18 cellular contexts compared by ENCODE assay signal in genomic region chr12:63752283-63752682, GRCh38. TPM values are rescaled to one million over a fixed set of nuclear protein-coding genes. Genes with fewer than 3 reads are reported as not detected.
DNase-seq lines count a peak whose midpoint lies in the region; ATAC-seq, FAIRE-seq and TF ChIP-seq lines count a peak whose summit lies in the region.
"Had no signal": no experiment of that assay in that cellular context is flagged by ENCODE, and none has a peak within 500 bp of the region (broad histone marks: within the 10 kb centered on the region; RNA-seq: fewer than 3 reads in every experiment).

No MANE protein-coding gene starts in this region.

- intact Hi-C loops in PC-9 (cut with micrococcal nuclease; ENCODE audit: unreplicated experiment), result no loop called here

- H3K27ac ChIP-seq in PC-9, result no peak overlapping the region
- H3K27ac ChIP-seq: uterus had no signal

- no TSS peak for BruUV-seq in PC-9 (replicated peaks; lab: Mats Ljungman, UMichigan)

- H3K9me3 ChIP-seq in PC-9 (ENCODE audit: insufficient read depth, low read depth) (no peaks in the 10 kb centered on the region), MG63 (no peaks in the 10 kb centered on the region)
- H3K9me3 ChIP-seq: uterus had no signal

- H3K4me1 ChIP-seq in PC-9 (replicated peaks; ENCODE audit: insufficient read depth), result no peaks in the 10 kb centered on the region
- H3K4me1 ChIP-seq: uterus had no signal

- no peaks in the 10 kb centered on the region for H3F3A ChIP-seq in PC-9 (ENCODE audit: insufficient read depth, low read depth)

- no peak overlapping the region for H2AFZ ChIP-seq in PC-9

- H3K4me1 Mint-ChIP-seq in activated CD8-positive, alpha-beta T cell treated with anti-CD3 and anti-CD28 coated beads, Interleukin-2, amount 10 ng/mL, durations not matched to agents 7 days and 5 days (ENCODE audit: low read depth), result peaks cover 11% of the 10 kb centered on the region

- H3K27me3 Mint-ChIP-seq in activated CD8-positive, alpha-beta T cell treated with anti-CD3 and anti-CD28 coated beads, Interleukin-2, amount 10 ng/mL, durations not matched to agents 7 days and 5 days (ENCODE audit: low read depth), result peaks cover 10% of the 10 kb centered on the region

- POLR2A ChIA-PET in activated CD8-positive, alpha-beta T cell treated with anti-CD3 and anti-CD28 coated beads, Interleukin-2, amount 10 ng/mL, durations not matched to agents 7 days and 5 days (lab: Charles Lee), result no interaction called here
- POLR2A ChIA-PET in PC-9 (lab: Charles Lee; ENCODE audit: unreplicated experiment), result no interaction called here

- FAIRE-seq in GM12891 (lab: Jason Lieb, UNC), result peak; percentile 61
- FAIRE-seq: endometrium, keratinocyte had no signal

- peak; percentile 78 for ATAC-seq in HG03354 (IDR thresholded peaks at IDR 0.05; ENCODE audit: poor library complexity, severe bottlenecking, unreplicated experiment)
- peak; percentile 70 for ATAC-seq in activated CD8-positive, alpha-beta T cell treated with anti-CD3 and anti-CD28 coated beads, Interleukin-2, amount 10 ng/mL, durations not matched to agents 7 days and 5 days
- ATAC-seq: HCT116, Right ventricle myocardium inferior had no signal

- CTCF ChIA-PET in activated CD8-positive, alpha-beta T cell treated with anti-CD3 and anti-CD28 coated beads, Interleukin-2, amount 10 ng/mL, durations not matched to agents 7 days and 5 days (lab: Charles Lee), result interaction anchor here (0.7 kb wide), 1 partner anchor 1673 kb away, joined by 3 read pairs; no protein-coding TSS in a partner anchor
- CTCF ChIA-PET in PC-9 (lab: Charles Lee), result no interaction called here

- no peak overlapping the region for H3K4me3 ChIP-seq in PC-9
- no peak overlapping the region for H3K4me3 ChIP-seq in MG63
- H3K4me3 ChIP-seq: uterus had no signal

- no peak overlapping the region for H3K4me3 Mint-ChIP-seq in activated CD8-positive, alpha-beta T cell treated with anti-CD3 and anti-CD28 coated beads, Interleukin-2, amount 10 ng/mL, durations not matched to agents 7 days and 5 days

- no peak overlapping the region for H3K27ac Mint-ChIP-seq in activated CD8-positive, alpha-beta T cell treated with anti-CD3 and anti-CD28 coated beads, Interleukin-2, amount 10 ng/mL, durations not matched to agents 7 days and 5 days

- peaks cover 4% of the 10 kb centered on the region for H3K9me3 Mint-ChIP-seq in activated CD8-positive, alpha-beta T cell treated with anti-CD3 and anti-CD28 coated beads, Interleukin-2, amount 10 ng/mL, durations not matched to agents 7 days and 5 days (ENCODE audit: insufficient read depth)

- DNase-seq in AML-193 (lab: John Stamatoyannopoulos, UW), result peak; percentile 69 to 74
- no peak for DNase-seq in GM12891 (ENCODE audit: insufficient read length, low spot score)
- peak; percentile 58 for DNase-seq in activated CD8-positive, alpha-beta T cell treated with anti-CD3 and anti-CD28 coated beads, Interleukin-2, amount 10 ng/mL, durations not matched to agents 7 days and 5 days
- no peak for DNase-seq in PC-9
- no peak for DNase-seq in MG63
- DNase-seq in NCI-H524 treated with DMSO at 0.1 percent for 48 hours (lab: John Stamatoyannopoulos, UW), result no peak
- DNase-seq in CD1c-positive myeloid dendritic cell (ENCODE audit: extremely low spot score), result no peak
- DNase-seq: activated CD8-positive, alpha-beta memory T cell treated with anti-CD3 and anti-CD28 coated beads, Interleukin-2, amount 50 U/mL, for 48 hours; activated gamma-delta T cell; hippocampal formation; mammary epithelial cell; NCI-H2029; uterus had no signal

- H3K9me2 ChIP-seq in PC-9 (ENCODE audit: insufficient read depth), result 0 out of 2 replicates have a peak, but pooled peaks cover 4% of the 10 kb centered on the region

- no peaks in the 10 kb centered on the region for H4K20me1 ChIP-seq in PC-9 (ENCODE audit: insufficient read depth)

- TF ChIP-seq CTCF in PC-9 (conservative IDR thresholded peaks at IDR 0.05), result no peak

- H3K27me3 ChIP-seq in PC-9 (ENCODE audit: insufficient read depth, low read depth) (no peaks in the 10 kb centered on the region), MG63 (0 out of 2 replicates have a peak, but pooled peaks cover 3% of the 10 kb centered on the region)
- H3K27me3 ChIP-seq: uterus had no signal

- no peaks in the 10 kb centered on the region for H3K36me3 Mint-ChIP-seq in activated CD8-positive, alpha-beta T cell treated with anti-CD3 and anti-CD28 coated beads, Interleukin-2, amount 10 ng/mL, durations not matched to agents 7 days and 5 days (ENCODE audit: low read depth)

- H3K79me2 ChIP-seq in PC-9 (ENCODE audit: low read depth), result no peaks in the 10 kb centered on the region

- no peak overlapping the region for H3K4me2 ChIP-seq in PC-9

- TF ChIP-seq POLR2A in GM12891 (IDR thresholded peaks at IDR 0.05; ENCODE audit: low read depth, low read length), result no peak

- H3K36me3 ChIP-seq in PC-9 (ENCODE audit: low read depth) (no peaks in the 10 kb centered on the region), MG63 (no peaks in the 10 kb centered on the region)
- H3K36me3 ChIP-seq: uterus had no signal

TF ChIP-seq in GM12891, 5 proteins besides CTCF, POLR2A, EP300 and RAD21:
- TF ChIP-seq PAX5 (IDR thresholded peaks at IDR 0.05; ENCODE audit: insufficient read depth, low read length, severe bottlenecking) (no peak), POLR2AphosphoS5 (IDR thresholded peaks at IDR 0.05; ENCODE audit: low read depth, low read length) (no peak), POU2F2 (IDR thresholded peaks at IDR 0.05; ENCODE audit: low read depth, low read length) (no peak), TAF1 (IDR thresholded peaks at IDR 0.05; ENCODE audit: low read depth, low read length) (no peak), SPI1 (IDR thresholded peaks at IDR 0.05; ENCODE audit: low read depth, low read length) (no peak)

RNA-seq across cellular contexts. Expression of gene RXYLT1, which starts 27.4 kb away (rescaled TPM):
- 10.8 TPM for polyA plus RNA-seq in GM12891 (2012; ENCODE audit: low read depth, missing spikeins)
- 10 to 100 TPM; 11.8 to 12.8 TPM for total RNA-seq in activated CD8-positive, alpha-beta T cell treated with anti-CD3 and anti-CD28 coated beads, Interleukin-2, amount 10 ng/mL, durations not matched to agents 7 days and 5 days
- total RNA-seq in PC-9 (2021), result 10.5 and 12.2 TPM in 2 replicates
- total RNA-seq in MG63 (2014; rRNA removed; shearing (Covaris generic); ENCODE audit: low replicate concordance), result 25.5 and 38.1 TPM in 2 replicates

Comparison
In these comparisons a context has a peak if more than half of its experiments do, and no peak if none do; other contexts are left out.
1. DNase-seq: peak in AML-193 (2 of 2) and activated CD8-positive, alpha-beta T cell treated with anti-CD3 and anti-CD28 coated beads, Interleukin-2, amount 10 ng/mL, durations not matched to agents 7 days and 5 days (single experiment); none in GM12891 (single experiment), PC-9 (0 of 2), MG63 (single experiment), NCI-H524 treated with DMSO at 0.1 percent for 48 hours (single experiment) and CD1c-positive myeloid dendritic cell (single experiment).